8 cellular contexts compared by ENCODE assay signal in the genomic region with DNA sequence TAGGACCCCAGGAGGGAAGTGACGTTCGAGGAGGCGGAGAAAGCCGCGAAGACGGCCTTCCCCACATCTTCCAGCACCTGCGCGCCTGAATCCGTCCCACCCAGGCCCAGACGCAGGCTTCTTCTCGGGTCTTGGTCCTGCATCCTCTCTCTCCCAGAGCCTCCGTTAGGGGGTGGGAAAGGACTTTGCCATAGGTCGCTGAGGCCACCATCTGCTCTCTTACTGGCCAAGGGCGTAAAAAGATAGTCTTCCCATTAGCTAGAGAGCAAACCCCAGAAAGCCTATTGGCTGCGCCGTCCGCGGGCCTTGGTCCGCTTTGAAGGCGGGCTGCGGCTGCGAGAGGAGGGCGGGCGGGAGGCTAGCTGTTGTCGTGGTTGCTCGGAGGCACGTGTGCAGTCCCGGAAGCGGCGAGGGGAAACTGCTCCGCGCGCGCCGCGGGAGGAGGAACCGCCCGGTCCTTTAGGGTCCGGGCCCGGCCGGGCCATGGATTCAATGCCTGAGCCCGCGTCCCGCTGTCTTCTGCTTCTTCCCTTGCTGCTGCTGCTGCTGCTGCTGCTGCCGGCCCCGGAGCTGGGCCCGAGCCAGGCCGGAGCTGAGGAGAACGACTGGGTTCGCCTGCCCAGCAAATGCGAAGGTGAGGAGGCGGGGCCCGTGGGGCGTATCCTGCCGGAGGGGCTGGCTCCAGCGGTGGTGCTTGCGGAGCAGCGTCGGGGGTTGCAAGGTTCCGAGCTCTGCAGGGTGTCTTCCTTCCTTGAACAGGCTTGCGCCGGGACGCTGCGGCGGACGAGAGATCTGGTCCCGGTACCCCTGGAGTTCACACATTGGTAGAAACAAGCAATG. TPM values are rescaled to one million over a fixed set of nuclear protein-coding genes. Genes with fewer than 3 reads are reported as not detected.
DNase-seq lines count a peak whose midpoint lies in the region; ATAC-seq and TF ChIP-seq lines count a peak whose summit lies in the region.

Gene CNPY3, plus strand, starts transcription at position 393 of the 840 bp plus-strand sequence. Its CDS starts 91 bp downstream, at position 484.

- peaks cover 33% of the 10 kb centered on the region for H3K36me3 Mint-ChIP-seq in GM23338 (ENCODE audit: low read depth)
- H3K36me3 Mint-ChIP-seq in naive thymus-derived CD4-positive, alpha-beta T cell, result peaks cover 0 to 21% (median 12%) of the 10 kb centered on the region in 5 donors
- H3K36me3 Mint-ChIP-seq in stimulated activated naive B cell treated with anti-CD40 and anti-IgM and Interleukin-4, amounts not matched to agents 10 μg/mL and 1 μg/mL and 100 μg/mL, for 72 hours, result peaks cover 37 to 42% of the 10 kb centered on the region in 2 donors

- peak within 1 kb of the TSS; percentile 73 for H3K4me2 ChIP-seq in DOHH2 (ENCODE audit: low read length)
- H3K4me2 ChIP-seq in GM23338, result peak within 1 kb of the TSS; percentile 92

- CTCF ChIA-PET in naive thymus-derived CD4-positive, alpha-beta T cell (lab: Charles Lee), result interaction anchor here (0.6 to 1.5 kb wide), 8 partner anchors 27 to 337 kb away, joined by 3 to 7 read pairs (median 4); partner anchors contain the start of genes CUL7 and PEX6

- peak; percentile 98 for DNase-seq in GM23338 (ENCODE audit: low spot score)
- DNase-seq in LHCN-M2 (ENCODE audit: low read depth), result peak; percentile 99
- DNase-seq in RPMI8226, result peak; percentile 94
- DNase-seq in activated T-helper 1 cell treated with anti-CD3 and anti-CD28 coated beads, Interleukin-2, amount 50 U/mL, for 16 hours (ENCODE audit: low read depth in 1 of 2, low spot score in 1 of 2), result peak; percentile 87 to 91
- peak; percentile 95 for DNase-seq in fibroblast of gingiva (ENCODE audit: low read depth)
- peak; percentile 80 to 96 (median 95) for DNase-seq in naive thymus-derived CD4-positive, alpha-beta T cell
- DNase-seq in stimulated activated naive B cell treated with anti-CD40 and anti-IgM and Interleukin-4, amounts not matched to agents 10 μg/mL and 1 μg/mL and 100 μg/mL, for 72 hours, result peak; percentile 94

- no peaks in the 10 kb centered on the region for H3K9me3 ChIP-seq in DOHH2 (ENCODE audit: control insufficient read depth, insufficient read depth, low read length)
- H3K9me3 ChIP-seq in naive thymus-derived CD4-positive, alpha-beta T cell (ENCODE audit: control insufficient read depth in 2 of 3, low read length in 3 of 3), result no peaks in the 10 kb centered on the region

- H3K27me3 Mint-ChIP-seq in GM23338 (ENCODE audit: insufficient read depth, low read depth, poor library complexity), result peaks cover 19% of the 10 kb centered on the region
- H3K27me3 Mint-ChIP-seq in naive thymus-derived CD4-positive, alpha-beta T cell, result no peaks in the 10 kb centered on the region
- no peaks in the 10 kb centered on the region for H3K27me3 Mint-ChIP-seq in stimulated activated naive B cell treated with anti-CD40 and anti-IgM and Interleukin-4, amounts not matched to agents 10 μg/mL and 1 μg/mL and 100 μg/mL, for 72 hours

- H3K79me2 ChIP-seq in DOHH2 (ENCODE audit: control insufficient read depth, low read length) (peaks cover 43% of the 10 kb centered on the region), GM23338 (replicated peaks; ENCODE audit: insufficient read depth) (peaks cover 43% of the 10 kb centered on the region)

- peak; percentile 88 for ATAC-seq in GM23338
- peak; percentile 90 for ATAC-seq in naive thymus-derived CD4-positive, alpha-beta T cell
- ATAC-seq in stimulated activated naive B cell treated with anti-CD40 and anti-IgM and Interleukin-4, amounts not matched to agents 10 μg/mL and 1 μg/mL and 100 μg/mL, for 72 hours (replicated peaks), result peak; percentile 78 to 82

- peaks cover 41% of the 10 kb centered on the region for H3K4me1 ChIP-seq in DOHH2 (ENCODE audit: control insufficient read depth, low read length)
- H3K4me1 ChIP-seq in GM23338 (ENCODE audit: insufficient read depth), result peaks cover 26% of the 10 kb centered on the region
- peaks cover 33% of the 10 kb centered on the region in 2 donors for H3K4me1 ChIP-seq in naive thymus-derived CD4-positive, alpha-beta T cell (ENCODE audit: control insufficient read depth in 2 of 2, insufficient read depth in 2 of 2, low read length in 2 of 2)

- POLR2A ChIA-PET in naive thymus-derived CD4-positive, alpha-beta T cell (lab: Charles Lee), result interaction anchor here (0.5 to 4.4 kb wide), 53 partner anchors 9 to 1317 kb away, joined by 3 to 94 read pairs (median 5); partner anchors contain the start of genes ABCC10, CUL7, GNMT and KLC4

- H3K4me3 Mint-ChIP-seq in GM23338, result peak within 1 kb of the TSS; percentile 93
- peak within 1 kb of the TSS; percentile 86 to 99 (median 98) for H3K4me3 Mint-ChIP-seq in naive thymus-derived CD4-positive, alpha-beta T cell
- H3K4me3 Mint-ChIP-seq in stimulated activated naive B cell treated with anti-CD40 and anti-IgM and Interleukin-4, amounts not matched to agents 10 μg/mL and 1 μg/mL and 100 μg/mL, for 72 hours, result peak within 1 kb of the TSS; percentile 93 to 95

- H2AFZ ChIP-seq in GM23338, result peak within 1 kb of the TSS; percentile 25

- H3K9me3 Mint-ChIP-seq in GM23338, result no peaks in the 10 kb centered on the region; the same call in 2 of the 3 replicates
- no peaks in the 10 kb centered on the region for H3K9me3 Mint-ChIP-seq in naive thymus-derived CD4-positive, alpha-beta T cell
- peaks cover 0 to 1% of the 10 kb centered on the region in 2 donors for H3K9me3 Mint-ChIP-seq in stimulated activated naive B cell treated with anti-CD40 and anti-IgM and Interleukin-4, amounts not matched to agents 10 μg/mL and 1 μg/mL and 100 μg/mL, for 72 hours

- no peaks in the 10 kb centered on the region for H3K27me3 ChIP-seq in DOHH2 (ENCODE audit: control insufficient read depth, low read length)
- no peaks in the 10 kb centered on the region for H3K27me3 ChIP-seq in GM23338 (ENCODE audit: insufficient read depth)
- no peaks in the 10 kb centered on the region for H3K27me3 ChIP-seq in naive thymus-derived CD4-positive, alpha-beta T cell (ENCODE audit: control insufficient read depth in 2 of 2, insufficient read depth in 2 of 2, low read length in 2 of 2)

- H3K9me2 ChIP-seq in DOHH2 (replicated peaks; ENCODE audit: control insufficient read depth, low read length) (no peaks in the 10 kb centered on the region), GM23338 (ENCODE audit: insufficient read depth) (no peaks in the 10 kb centered on the region)

- intact Hi-C loops in naive thymus-derived CD4-positive, alpha-beta T cell (cut with micrococcal nuclease), result loop anchor here (1.0 to 5.0 kb wide), 27 partner anchors 28 to 1142 kb away; partner anchors contain the start of genes ABCC10 (in 2 of the 2), CUL7 (in 2 of the 2), KLC4 (in 2 of the 2) and MRPL2 (in 2 of the 2)

- H3K4me3 ChIP-seq in DOHH2 (ENCODE audit: low read length) (peak within 1 kb of the TSS; percentile 80), GM23338 (peak within 1 kb of the TSS; percentile 82)
- H3K4me3 ChIP-seq in naive thymus-derived CD4-positive, alpha-beta T cell (ENCODE audit: low read length), result peak within 1 kb of the TSS; percentile 80

- H3K36me3 ChIP-seq in DOHH2 (ENCODE audit: control insufficient read depth, low read length), result peaks cover 40% of the 10 kb centered on the region
- H3K36me3 ChIP-seq in GM23338 (ENCODE audit: insufficient read depth), result peaks cover 11% of the 10 kb centered on the region
- peaks cover 0 to 5% (median 0%) of the 10 kb centered on the region in 3 experiments for H3K36me3 ChIP-seq in naive thymus-derived CD4-positive, alpha-beta T cell (ENCODE audit: control insufficient read depth in 2 of 3, insufficient read depth in 3 of 3, low read length in 3 of 3)

- TF ChIP-seq CTCF in DOHH2 (IDR thresholded peaks at IDR 0.05; ENCODE audit: low read depth, low read length, poor library complexity, severe bottlenecking) (no peak), GM23338 (conservative IDR thresholded peaks at IDR 0.05; ENCODE audit: low read depth in 2 of 2) (no peak)

- peak within 1 kb of the TSS; percentile 96 for H3K27ac ChIP-seq in DOHH2 (ENCODE audit: low read depth, low read length)
- H3K27ac ChIP-seq in GM23338 (ENCODE audit: low read depth), result peak within 1 kb of the TSS; percentile 96
- H3K27ac ChIP-seq in naive thymus-derived CD4-positive, alpha-beta T cell (ENCODE audit: low read depth, low read length), result peak within 1 kb of the TSS; percentile 95

- H4K20me1 ChIP-seq in DOHH2 (ENCODE audit: control insufficient read depth, insufficient read depth, low read depth, low read length) (peaks cover 12% of the 10 kb centered on the region; the same call in 1 of the 2 replicates), GM23338 (replicated peaks; ENCODE audit: insufficient read depth) (peaks cover 15% of the 10 kb centered on the region; the same call in 1 of the 2 replicates)

- peaks cover 28% of the 10 kb centered on the region for H3K4me1 Mint-ChIP-seq in GM23338
- peaks cover 34 to 54% (median 44%) of the 10 kb centered on the region in 7 donors for H3K4me1 Mint-ChIP-seq in naive thymus-derived CD4-positive, alpha-beta T cell
- H3K4me1 Mint-ChIP-seq in stimulated activated naive B cell treated with anti-CD40 and anti-IgM and Interleukin-4, amounts not matched to agents 10 μg/mL and 1 μg/mL and 100 μg/mL, for 72 hours, result peaks cover 33 to 49% of the 10 kb centered on the region in 2 donors

- peak within 1 kb of the TSS; percentile 98 for H3K27ac Mint-ChIP-seq in GM23338
- H3K27ac Mint-ChIP-seq in naive thymus-derived CD4-positive, alpha-beta T cell, result peak within 1 kb of the TSS; percentile 96 to 100 (median 99)
- H3K27ac Mint-ChIP-seq in stimulated activated naive B cell treated with anti-CD40 and anti-IgM and Interleukin-4, amounts not matched to agents 10 μg/mL and 1 μg/mL and 100 μg/mL, for 72 hours, result peak within 1 kb of the TSS; percentile 96

- H3F3A ChIP-seq in DOHH2 (ENCODE audit: control insufficient read depth, insufficient read depth) (peaks cover 22% of the 10 kb centered on the region), GM23338 (replicated peaks; ENCODE audit: low read depth) (peaks cover 36% of the 10 kb centered on the region)

TF ChIP-seq in GM23338, 12 proteins besides CTCF, POLR2A, EP300 and RAD21 (continues in another document):
- TF ChIP-seq NANOG (IDR thresholded peaks at IDR 0.05; ENCODE audit: borderline replicate concordance) (no peak), POLR2AphosphoS5 (IDR thresholded peaks at IDR 0.05; ENCODE audit: low read depth) (peak; percentile 68)

RNA-seq across cellular contexts. Expression of gene CNPY3, which starts in this region (rescaled TPM):
- total RNA-seq in GM23338 (2014; rRNA removed; shearing (Covaris generic)), result 66.3 and 67.0 TPM in 2 replicates
- polyA plus RNA-seq in GM23338 (2016; fragmentation: Nextera tagmentation; extraction: Ambion mirVana), result 68.5 and 74.5 TPM in 2 replicates
- total RNA-seq in LHCN-M2 (2014; rRNA removed), result 40.1 and 45.9 TPM in 2 replicates
- 39.2 TPM for polyA plus RNA-seq in LHCN-M2 (2012)
- total RNA-seq in naive thymus-derived CD4-positive, alpha-beta T cell, result 10 to 100 TPM; 58.6 to 98.9 (median 87.4) TPM
- polyA plus RNA-seq in naive thymus-derived CD4-positive, alpha-beta T cell, result 100 to 1,000 TPM in 1 of 2 donors, 10 to 100 TPM in 1; 92.7 to 134 TPM

Comparison
In these comparisons a context has a peak if more than half of its experiments do, and no peak if none do; other contexts are left out.
1. Peak in every context shown above with its lines: DNase-seq, ATAC-seq, H3K4me3 ChIP-seq and H3K27ac ChIP-seq.